ENCODE assay signal across 1 cellular context in genomic region chr17:57501016-57501415, GRCh38.
TF ChIP-seq lines count a peak whose summit lies in the region.

No MANE protein-coding gene starts in this region.

TF ChIP-seq in H1, 55 proteins besides CTCF, POLR2A, EP300 and RAD21 (continued from another document):
- TF ChIP-seq, protein P1, sequence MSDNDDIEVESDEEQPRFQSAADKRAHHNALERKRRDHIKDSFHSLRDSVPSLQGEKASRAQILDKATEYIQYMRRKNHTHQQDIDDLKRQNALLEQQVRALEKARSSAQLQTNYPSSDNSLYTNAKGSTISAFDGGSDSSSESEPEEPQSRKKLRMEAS (IDR thresholded peaks at IDR 0.05), result peak; percentile 10; the same call in 1 of the 2 replicates
